ENCODE assay signal across 17 cellular contexts in the genomic region with DNA sequence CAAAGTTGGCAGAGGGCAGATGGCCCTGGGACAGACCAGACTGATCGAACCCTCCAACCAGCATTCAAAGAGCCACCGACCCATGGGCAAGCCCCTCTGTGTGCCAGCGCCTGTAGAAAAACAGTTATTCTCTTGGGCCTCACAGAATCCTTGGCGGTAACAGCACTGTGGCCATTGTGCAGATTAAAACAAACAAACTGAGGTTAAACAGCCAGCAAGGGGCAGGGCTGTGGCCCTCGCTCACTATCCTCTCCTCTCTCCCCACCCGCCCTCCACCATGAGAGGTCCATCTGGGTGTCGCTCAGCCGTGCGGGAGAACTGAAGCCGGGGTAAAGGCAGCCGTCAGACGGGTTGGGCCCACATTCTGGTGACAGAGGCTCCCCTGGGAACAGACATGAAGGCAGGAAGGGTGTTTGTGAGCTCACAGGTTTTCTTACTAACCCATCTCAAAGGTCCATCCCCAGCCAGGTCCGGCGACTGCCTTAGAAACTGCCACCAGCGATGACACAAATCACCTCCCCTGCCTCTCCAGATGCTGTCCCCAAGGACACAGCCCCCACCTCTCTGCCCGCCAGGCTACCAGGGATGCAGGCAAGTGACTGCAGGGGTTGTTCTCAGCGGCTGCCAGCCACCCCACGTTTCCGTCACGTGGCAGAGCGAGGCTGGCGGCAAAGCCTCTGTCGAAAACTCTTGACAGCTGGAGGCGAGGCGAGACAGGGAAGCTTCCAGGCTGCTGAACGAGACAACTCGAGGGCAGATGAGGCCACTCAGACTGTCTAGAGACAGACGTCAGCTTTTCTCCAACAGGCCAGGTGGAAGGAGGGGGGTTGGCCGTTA.
DNase-seq lines count a peak whose midpoint lies in the region; ATAC-seq and TF ChIP-seq lines count a peak whose summit lies in the region.
"Had no signal": no experiment of that assay in that cellular context is flagged by ENCODE, and none has a peak within 500 bp of the region (broad histone marks: within the 10 kb centered on the region; RNA-seq: fewer than 3 reads in every experiment).

No MANE protein-coding gene starts in this region.

- DNase-seq in NCI-H187 treated with DMSO at 0.1 percent for 48 hours (lab: John Stamatoyannopoulos, UW) (peak; percentile 3), NCI-H187 (lab: John Stamatoyannopoulos, UW) (no peak), hepatocyte (ENCODE audit: low spot score) (peak; percentile 54), HT-29 (ENCODE audit: low spot score) (no peak), NCI-H2196 (lab: John Stamatoyannopoulos, UW; ENCODE audit: unreplicated experiment) (no peak)
- no peak for DNase-seq in stimulated activated effector memory CD8-positive, alpha-beta T cell treated with anti-CD3 and anti-CD28 coated beads, Interleukin-12 subunit alpha, Interleukin-12 subunit beta, amount 100 ng/mL, for 72 hours (ENCODE audit: low spot score in 2 of 2)
- no peak for DNase-seq in activated CD8-positive, alpha-beta memory T cell treated with anti-CD3 and anti-CD28 coated beads for 24 hours
- DNase-seq: 8988T; activated CD4-positive, alpha-beta T cell treated with anti-CD3 and anti-CD28 coated beads for 48 hours; foreskin keratinocyte; KBM-7; left colon; NCI-H2081 treated with DMSO at 0.1 percent for 48 hours; stimulated activated CD4-positive, alpha-beta T cell treated with anti-CD3 and anti-CD28 coated beads, Interleukin-12 subunit alpha, Interleukin-12 subunit beta, amount 100 ng/mL, for 4 hours had no signal

- no peaks in the 10 kb centered on the region for H3K36me3 Mint-ChIP-seq in stimulated activated effector memory CD8-positive, alpha-beta T cell treated with anti-CD3 and anti-CD28 coated beads, Interleukin-12 subunit alpha, Interleukin-12 subunit beta, amount 100 ng/mL, for 72 hours

- H3K4me3 ChIP-seq in hepatocyte: no peak overlapping the region
- H3K4me3 ChIP-seq: tibial nerve had no signal

- H3K4me1 ChIP-seq in hepatocyte (ENCODE audit: insufficient read depth): no peaks in the 10 kb centered on the region
- H3K4me1 ChIP-seq: foreskin keratinocyte, tibial nerve had no signal

- WGBS in hepatocyte (ENCODE audit: low lambda C conversion rate, missing lambda C conversion rate): 80% methylated on average over 29 of the region's 29 CpGs

- H3K27me3 ChIP-seq in hepatocyte: no peaks in the 10 kb centered on the region
- H3K27me3 ChIP-seq: foreskin keratinocyte, tibial nerve had no signal

- H3K4me2 ChIP-seq in hepatocyte: no peak overlapping the region

- H3K79me2 ChIP-seq in hepatocyte: peaks cover 2% of the 10 kb centered on the region

- no peak; the same call in 2 of the 3 replicates for ATAC-seq in SK-N-SH treated with all-trans-retinoic acid at 6 μM for 48 hours
- ATAC-seq in stimulated activated effector memory CD8-positive, alpha-beta T cell treated with anti-CD3 and anti-CD28 coated beads, Interleukin-12 subunit alpha, Interleukin-12 subunit beta, amount 100 ng/mL, for 72 hours: peak; percentile 4
- ATAC-seq: foreskin keratinocyte, left colon had no signal

- H3K4me3 Mint-ChIP-seq in stimulated activated effector memory CD8-positive, alpha-beta T cell treated with anti-CD3 and anti-CD28 coated beads, Interleukin-12 subunit alpha, Interleukin-12 subunit beta, amount 100 ng/mL, for 72 hours: no peak overlapping the region
- H3K4me3 Mint-ChIP-seq: T-helper 1 cell treated with Interleukin-12 subunit alpha and Interleukin-12 subunit beta and Interleukin-4 antibody, amounts not matched to agents 30 μg/mL and 1 μg/mL, for 36 hours had no signal

- H3K9me3 ChIP-seq in hepatocyte (ENCODE audit: low read depth): no peaks in the 10 kb centered on the region
- H3K9me3 ChIP-seq: tibial nerve had no signal

- no peaks in the 10 kb centered on the region for H3K4me1 Mint-ChIP-seq in stimulated activated effector memory CD8-positive, alpha-beta T cell treated with anti-CD3 and anti-CD28 coated beads, Interleukin-12 subunit alpha, Interleukin-12 subunit beta, amount 100 ng/mL, for 72 hours

- no peaks in the 10 kb centered on the region for H4K20me1 ChIP-seq in hepatocyte (ENCODE audit: insufficient read depth, poor library complexity, severe bottlenecking)

- no peak for TF ChIP-seq CTCF in hepatocyte (IDR thresholded peaks at IDR 0.05; ENCODE audit: poor library complexity)

- H3K36me3 ChIP-seq in hepatocyte (replicated peaks; ENCODE audit: insufficient read depth, low read depth): no peaks in the 10 kb centered on the region

- H3K9me2 ChIP-seq in hepatocyte (replicated peaks; ENCODE audit: insufficient read depth): no peaks in the 10 kb centered on the region

- H3K9me3 Mint-ChIP-seq in stimulated activated effector memory CD8-positive, alpha-beta T cell treated with anti-CD3 and anti-CD28 coated beads, Interleukin-12 subunit alpha, Interleukin-12 subunit beta, amount 100 ng/mL, for 72 hours: no peaks in the 10 kb centered on the region
- H3K9me3 Mint-ChIP-seq: T-helper 1 cell treated with Interleukin-12 subunit alpha and Interleukin-12 subunit beta and Interleukin-4 antibody, amounts not matched to agents 30 μg/mL and 1 μg/mL, for 36 hours had no signal

- no peak overlapping the region for H2AFZ ChIP-seq in hepatocyte

- H3K27ac ChIP-seq in hepatocyte: no peak overlapping the region
- H3K27ac ChIP-seq: foreskin keratinocyte, tibial nerve had no signal

- H3K27ac Mint-ChIP-seq in stimulated activated effector memory CD8-positive, alpha-beta T cell treated with anti-CD3 and anti-CD28 coated beads, Interleukin-12 subunit alpha, Interleukin-12 subunit beta, amount 100 ng/mL, for 72 hours: no peak overlapping the region
- H3K27ac Mint-ChIP-seq: T-helper 1 cell treated with Interleukin-12 subunit alpha and Interleukin-12 subunit beta and Interleukin-4 antibody, amounts not matched to agents 30 μg/mL and 1 μg/mL, for 36 hours had no signal

TF ChIP-seq in SK-N-SH treated with all-trans-retinoic acid at 6 μM for 48 hours, 23 proteins besides CTCF, POLR2A, EP300 and RAD21:
- TF ChIP-seq GLIS3 (CRISPR knock-in tag; IDR thresholded peaks at IDR 0.05) (no peak), ZFP30 (CRISPR knock-in tag; IDR thresholded peaks at IDR 0.05) (no peak), ESRRG (CRISPR knock-in tag; IDR thresholded peaks at IDR 0.05) (no peak), SNAI2 (CRISPR knock-in tag; IDR thresholded peaks at IDR 0.05) (no peak), ZNF70 (CRISPR knock-in tag; IDR thresholded peaks at IDR 0.05) (peak; percentile 90), PPARA (CRISPR knock-in tag; IDR thresholded peaks at IDR 0.05; ENCODE audit: borderline replicate concordance) (no peak)
- TF ChIP-seq, protein P1, sequence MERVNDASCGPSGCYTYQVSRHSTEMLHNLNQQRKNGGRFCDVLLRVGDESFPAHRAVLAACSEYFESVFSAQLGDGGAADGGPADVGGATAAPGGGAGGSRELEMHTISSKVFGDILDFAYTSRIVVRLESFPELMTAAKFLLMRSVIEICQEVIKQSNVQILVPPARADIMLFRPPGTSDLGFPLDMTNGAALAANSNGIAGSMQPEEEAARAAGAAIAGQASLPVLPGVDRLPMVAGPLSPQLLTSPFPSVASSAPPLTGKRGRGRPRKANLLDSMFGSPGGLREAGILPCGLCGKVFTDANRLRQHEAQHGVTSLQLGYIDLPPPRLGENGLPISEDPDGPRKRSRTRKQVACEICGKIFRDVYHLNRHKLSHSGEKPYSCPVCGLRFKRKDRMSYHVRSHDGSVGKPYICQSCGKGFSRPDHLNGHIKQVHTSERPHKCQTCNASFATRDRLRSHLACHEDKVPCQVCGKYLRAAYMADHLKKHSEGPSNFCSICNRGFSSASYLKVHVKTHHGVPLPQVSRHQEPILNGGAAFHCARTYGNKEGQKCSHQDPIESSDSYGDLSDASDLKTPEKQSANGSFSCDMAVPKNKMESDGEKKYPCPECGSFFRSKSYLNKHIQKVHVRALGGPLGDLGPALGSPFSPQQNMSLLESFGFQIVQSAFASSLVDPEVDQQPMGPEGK (CRISPR knock-in tag; IDR thresholded peaks at IDR 0.05; ENCODE audit: borderline replicate concordance): no peak

Comparison
In these comparisons a context has a peak if more than half of its experiments do, and no peak if none do; other contexts are left out.
1. DNase-seq: peak in NCI-H187 treated with DMSO at 0.1 percent for 48 hours (single experiment) and hepatocyte (single experiment); none in NCI-H187 (0 of 2), stimulated activated effector memory CD8-positive, alpha-beta T cell treated with anti-CD3 and anti-CD28 coated beads, Interleukin-12 subunit alpha, Interleukin-12 subunit beta, amount 100 ng/mL, for 72 hours (0 of 2), HT-29 (single experiment), NCI-H2196 (single experiment) and activated CD8-positive, alpha-beta memory T cell treated with anti-CD3 and anti-CD28 coated beads for 24 hours (single experiment).